Comparison of ENCODE assay signal across 21 cellular contexts in genomic region chr18:27619259-27619772, GRCh38.
DNase-seq lines count a peak whose midpoint lies in the region; ATAC-seq and TF ChIP-seq lines count a peak whose summit lies in the region.
"Had no signal": no experiment of that assay in that cellular context is flagged by ENCODE, and none has a peak within 500 bp of the region (broad histone marks: within the 10 kb centered on the region; RNA-seq: fewer than 3 reads in every experiment).

No MANE protein-coding gene starts in this region.

- no peak overlapping the region for H2BK5ac ChIP-seq in mesendoderm (ENCODE audit: low read length)

- no peak overlapping the region for H3K4me2 ChIP-seq in mesendoderm (ENCODE audit: low read length)

- H3K27me3 Mint-ChIP-seq in naive thymus-derived CD8-positive, alpha-beta T cell = no peaks in the 10 kb centered on the region
- H3K27me3 Mint-ChIP-seq: CD4-positive, CD25-positive, alpha-beta regulatory T cell; CD8-positive, alpha-beta memory T cell; IgD-negative memory B cell had no signal

- intact Hi-C loops in left ventricle myocardium superior (cut with micrococcal nuclease) = no loop called here

- H3K9me3 Mint-ChIP-seq in naive thymus-derived CD8-positive, alpha-beta T cell = peaks cover 0 to 17% (median 2%) of the 10 kb centered on the region in 9 donors
- H3K9me3 Mint-ChIP-seq: HFFc6, IgD-negative memory B cell had no signal

- no peaks in the 10 kb centered on the region for H3K4me1 ChIP-seq in right atrium auricular region
- no peaks in the 10 kb centered on the region for H3K4me1 ChIP-seq in mesendoderm (ENCODE audit: control insufficient read depth, low read depth, low read length)
- H3K4me1 ChIP-seq: BE2C, Caco-2 had no signal

- no peak overlapping the region for H2AK5ac ChIP-seq in mesendoderm (ENCODE audit: low read length)

- H3K4me3 Mint-ChIP-seq in naive thymus-derived CD8-positive, alpha-beta T cell = no peak overlapping the region
- H3K4me3 Mint-ChIP-seq: CD4-positive, CD25-positive, alpha-beta regulatory T cell; CD8-positive, alpha-beta memory T cell; HFFc6; IgD-negative memory B cell had no signal

- DNase-seq in left ventricle myocardium superior = no peak
- DNase-seq in right atrium auricular region (ENCODE audit: low spot score) = no peak
- DNase-seq in RPMI7951 (ENCODE audit: low read depth) = peak; percentile 14
- no peak for DNase-seq in mesendoderm
- no peak for DNase-seq in naive thymus-derived CD8-positive, alpha-beta T cell
- DNase-seq: ACHN; BE2C; C1 segment of cervical spinal cord; Caco-2; CD4-positive, CD25-positive, alpha-beta regulatory T cell; CD8-positive, alpha-beta memory T cell; DMS153; DMS79; GDM1; GOT3; H7; HFFc6 had no signal

- H4K5ac ChIP-seq in mesendoderm (ENCODE audit: low read length) = no peak overlapping the region

- no peak overlapping the region for H3K4ac ChIP-seq in mesendoderm (ENCODE audit: low read depth, low read length)

- H3K4me1 Mint-ChIP-seq in naive thymus-derived CD8-positive, alpha-beta T cell = peaks cover 0 to 2% (median 0%) of the 10 kb centered on the region in 4 donors
- H3K4me1 Mint-ChIP-seq: CD4-positive, CD25-positive, alpha-beta regulatory T cell; CD8-positive, alpha-beta memory T cell; IgD-negative memory B cell had no signal

- no peaks in the 10 kb centered on the region for H3K36me3 Mint-ChIP-seq in naive thymus-derived CD8-positive, alpha-beta T cell
- H3K36me3 Mint-ChIP-seq: CD4-positive, CD25-positive, alpha-beta regulatory T cell; CD8-positive, alpha-beta memory T cell; IgD-negative memory B cell had no signal

- no peak for TF ChIP-seq CTCF in right atrium auricular region (IDR thresholded peaks at IDR 0.05)

- H3K27ac ChIP-seq in right atrium auricular region (peak overlapping the region in 1 of 2 donors; percentile 32), mesendoderm (ENCODE audit: low read depth, low read length) (no peak overlapping the region)

- POLR2A ChIA-PET in naive thymus-derived CD8-positive, alpha-beta T cell (lab: Charles Lee) = no interaction called here

- peak overlapping the region; percentile 75 for H3K18ac ChIP-seq in mesendoderm (ENCODE audit: low read length)

- H2BK120ac ChIP-seq in mesendoderm (ENCODE audit: low read depth, low read length) = no peak overlapping the region

- no peaks in the 10 kb centered on the region for H3K79me2 ChIP-seq in mesendoderm (ENCODE audit: control insufficient read depth, insufficient read depth, low read length)

- no peaks in the 10 kb centered on the region for H3K79me1 ChIP-seq in mesendoderm (ENCODE audit: low read length)

- H3K27ac Mint-ChIP-seq in naive thymus-derived CD8-positive, alpha-beta T cell = no peak overlapping the region
- H3K27ac Mint-ChIP-seq: CD4-positive, CD25-positive, alpha-beta regulatory T cell; CD8-positive, alpha-beta memory T cell; HFFc6; IgD-negative memory B cell had no signal

- no peaks in the 10 kb centered on the region for H3K9me3 ChIP-seq in right atrium auricular region
- H3K9me3 ChIP-seq: BE2C, Caco-2 had no signal

- H3K56ac ChIP-seq in mesendoderm (ENCODE audit: low read length) = no peak overlapping the region

- H3K4me3 ChIP-seq in right atrium auricular region (no peak overlapping the region), mesendoderm (ENCODE audit: low read length) (no peak overlapping the region)

- ATAC-seq in left ventricle myocardium superior (peak; percentile 17), GM19324 (IDR thresholded peaks at IDR 0.05; ENCODE audit: low FRiP score, unreplicated experiment) (no peak), HG02938 (IDR thresholded peaks at IDR 0.05; ENCODE audit: unreplicated experiment) (no peak)
- no peak for ATAC-seq in naive thymus-derived CD8-positive, alpha-beta T cell
- ATAC-seq: HCT116 had no signal

- H2BK15ac ChIP-seq in mesendoderm (replicated peaks; ENCODE audit: low read depth) = no peak overlapping the region

- no peak overlapping the region for H3K23ac ChIP-seq in mesendoderm (ENCODE audit: low read length)

- H3K27me3 ChIP-seq in right atrium auricular region (no peaks in the 10 kb centered on the region), mesendoderm (ENCODE audit: insufficient read depth, low read length, poor library complexity) (no peaks in the 10 kb centered on the region)
- H3K27me3 ChIP-seq: BE2C had no signal

- no peak overlapping the region for H3K9ac ChIP-seq in mesendoderm (ENCODE audit: low read length)

- H4K8ac ChIP-seq in mesendoderm (ENCODE audit: low read depth, low read length) = no peak overlapping the region

- no CpG with 5 or more reads among the region's 6 CpGs for WGBS in mesendoderm (ENCODE audit: extremely low coverage, insufficient coverage, low lambda C conversion rate)

- H3K36me3 ChIP-seq in right atrium auricular region (no peaks in the 10 kb centered on the region), mesendoderm (ENCODE audit: control insufficient read depth, insufficient read depth, low read length) (no peaks in the 10 kb centered on the region)
- H3K36me3 ChIP-seq: BE2C had no signal
